Comparison of ENCODE assay signal across 9 cellular contexts in the genomic region with DNA sequence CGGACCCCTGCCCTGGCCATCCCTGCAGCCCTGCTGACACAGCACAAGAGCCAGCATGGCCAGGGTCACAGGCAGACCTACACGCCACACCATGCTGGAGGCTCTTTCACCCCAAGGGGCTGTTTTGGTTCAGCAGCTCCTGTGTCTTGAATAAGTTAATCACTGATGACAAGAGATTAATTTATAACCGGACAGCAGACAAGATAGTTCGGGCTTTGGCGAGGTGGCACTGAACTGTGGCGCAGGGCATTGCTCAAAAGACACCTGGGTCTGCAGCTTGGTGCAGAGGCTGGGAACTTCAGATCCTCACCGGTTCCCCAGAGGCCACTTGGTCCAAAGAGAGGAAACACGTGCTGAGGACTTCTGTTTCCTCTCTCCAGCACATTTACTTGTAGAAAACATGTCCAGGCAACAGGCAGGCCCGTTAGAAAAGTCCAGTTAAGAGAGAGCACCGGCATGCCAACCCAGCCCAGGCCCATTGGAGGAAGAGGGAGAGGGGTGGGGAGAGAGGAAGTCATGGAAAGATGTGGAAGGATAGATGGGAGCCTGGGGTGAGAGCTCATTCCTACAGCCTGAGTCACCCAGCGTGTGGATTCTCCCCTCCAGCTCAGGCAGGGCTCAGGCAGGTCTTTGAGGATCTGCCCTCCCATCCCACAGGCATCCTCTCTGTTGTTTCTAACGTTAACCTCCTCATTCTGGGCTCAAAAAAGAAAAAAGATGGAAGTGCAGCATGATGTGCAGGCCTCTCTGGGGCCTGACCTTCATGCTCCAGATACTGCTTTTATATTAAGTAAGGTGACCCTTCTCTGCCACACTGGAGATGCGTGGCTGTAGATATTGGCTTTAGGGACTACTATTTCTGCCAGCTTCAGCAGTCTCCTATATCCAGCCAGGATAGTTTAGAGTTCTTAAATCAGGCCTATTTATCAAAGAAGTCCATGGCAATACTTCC.
A peak's percentile ranks its signal among the peaks of the same experiment; 100 is the strongest.
DNase-seq lines count a peak whose midpoint lies in the region; ATAC-seq and TF ChIP-seq lines count a peak whose summit lies in the region.
"Had no signal": no experiment of that assay in that cellular context is flagged by ENCODE, and none has a peak within 500 bp of the region (broad histone marks: within the 10 kb centered on the region; RNA-seq: fewer than 3 reads in every experiment).

No MANE protein-coding gene starts in this region.

- BruUV-seq in MCF 10A (replicated peaks; lab: Mats Ljungman, UMichigan) = no TSS peak

- H3K27me3 Mint-ChIP-seq in MCF 10A (ENCODE audit: insufficient read depth, unreplicated experiment) (no peaks in the 10 kb centered on the region), type B pancreatic cell (peaks cover 3% of the 10 kb centered on the region)

- DNase-seq in MCF 10A (ENCODE audit: unreplicated experiment) (peak; percentile 73), breast epithelium (ENCODE audit: low spot score in 2 of 2) (no peak), fibroblast of peridontal ligament (ENCODE audit: extremely low read depth) (peak; percentile 53), type B pancreatic cell (ENCODE audit: extremely low spot score, unreplicated experiment) (no peak), GM10248 (ENCODE audit: extremely low spot score) (no peak)
- DNase-seq: midbrain had no signal

- H3K27me3 ChIP-seq in breast epithelium (no peaks in the 10 kb centered on the region), OCI-LY3 (ENCODE audit: low read depth, low read length) (no peaks in the 10 kb centered on the region)

- H3K4me1 ChIP-seq in breast epithelium (no peaks in the 10 kb centered on the region), OCI-LY3 (ENCODE audit: low read length) (peaks cover 70% of the 10 kb centered on the region)

- H3K4me3 Mint-ChIP-seq in MCF 10A (ENCODE audit: unreplicated experiment) (no peak overlapping the region), type B pancreatic cell (no peak overlapping the region)

- H2AFZ ChIP-seq in OCI-LY3 (ENCODE audit: low read depth, low read length) = peak overlapping the region; percentile 74; the same call in 1 of the 2 replicates

- no peak for TF ChIP-seq CTCF in MCF 10A (IDR thresholded peaks at IDR 0.05; ENCODE audit: unreplicated experiment)
- no peak for TF ChIP-seq CTCF in breast epithelium (IDR thresholded peaks at IDR 0.05)
- no peak for TF ChIP-seq CTCF in OCI-LY3 (IDR thresholded peaks at IDR 0.05; ENCODE audit: low read depth, low read length)
- TF ChIP-seq CTCF in type B pancreatic cell (conservative IDR thresholded peaks at IDR 0.05) = no peak
- TF ChIP-seq CTCF in GM10248 (IDR thresholded peaks at IDR 0.05; ENCODE audit: control extremely low read depth, extremely low read depth, low read depth, missing control alignments) = no peak

- POLR2A ChIA-PET in MCF 10A (lab: Yijun Ruan, JAX) (interaction anchor here (0.7 kb wide), 1 partner anchor 374 kb away, joined by 3 read pairs; no protein-coding TSS in a partner anchor), GM10248 (lab: Yijun Ruan, JAX) (no interaction called here)

- intact Hi-C loops in MCF 10A (cut with micrococcal nuclease) (no loop called here), breast epithelium (cut with DNase I; ENCODE audit: low total_unique reads) (no loop called here)

- H3K36me3 Mint-ChIP-seq in MCF 10A (ENCODE audit: insufficient read depth, unreplicated experiment) (no peaks in the 10 kb centered on the region), type B pancreatic cell (no peaks in the 10 kb centered on the region)

- peak overlapping the region; percentile 21 for H3K4me2 ChIP-seq in OCI-LY3 (ENCODE audit: low read length)

- H3K36me3 ChIP-seq in breast epithelium (no peaks in the 10 kb centered on the region), OCI-LY3 (replicated peaks; ENCODE audit: low read depth, low read length) (no peaks in the 10 kb centered on the region)

- H3K9me3 Mint-ChIP-seq in MCF 10A (ENCODE audit: unreplicated experiment) (no peaks in the 10 kb centered on the region), type B pancreatic cell (no peaks in the 10 kb centered on the region)

- no peak for TF ChIP-seq POLR2A in breast epithelium (IDR thresholded peaks at IDR 0.05)

- H3K27ac Mint-ChIP-seq in MCF 10A (ENCODE audit: low read depth, unreplicated experiment) = no peak overlapping the region
- peak overlapping the region; percentile 42 for H3K27ac Mint-ChIP-seq in type B pancreatic cell

- no peak overlapping the region for H3K9ac ChIP-seq in OCI-LY3 (ENCODE audit: low read length)

- H3K4me1 Mint-ChIP-seq in MCF 10A (ENCODE audit: insufficient read depth, unreplicated experiment) = peaks cover 28% of the 10 kb centered on the region
- peaks cover 16% of the 10 kb centered on the region for H3K4me1 Mint-ChIP-seq in type B pancreatic cell (ENCODE audit: unreplicated experiment)

- H3K9me3 ChIP-seq in breast epithelium (no peaks in the 10 kb centered on the region), OCI-LY3 (ENCODE audit: insufficient read depth, low read length) (no peaks in the 10 kb centered on the region)

- CTCF ChIA-PET in MCF 10A (lab: Yijun Ruan, JAX) (no interaction called here), GM10248 (lab: Yijun Ruan, JAX) (interaction anchor here (0.9 to 2.7 kb wide), 3 partner anchors 8 to 19 kb away, joined by 3 to 22 read pairs (median 5); no protein-coding TSS in a partner anchor)

- no peaks in the 10 kb centered on the region for H3K79me2 ChIP-seq in OCI-LY3 (ENCODE audit: low read length)

- ATAC-seq in HG03159 (IDR thresholded peaks at IDR 0.05; ENCODE audit: unreplicated experiment) (no peak), HG03095 (IDR thresholded peaks at IDR 0.05; ENCODE audit: unreplicated experiment) (no peak)

- H3K27ac ChIP-seq in breast epithelium = no peak overlapping the region
- H3K27ac ChIP-seq in OCI-LY3 (ENCODE audit: low read length) = no peak overlapping the region

- no peak overlapping the region for H3K4me3 ChIP-seq in breast epithelium
- H3K4me3 ChIP-seq in OCI-LY3 (ENCODE audit: low read length) = no peak overlapping the region

- no peaks in the 10 kb centered on the region for H4K20me1 ChIP-seq in OCI-LY3 (ENCODE audit: insufficient read depth, low read length)

Comparison
In these comparisons a context has a peak if more than half of its experiments do, and no peak if none do; other contexts are left out.
1. DNase-seq: peak in MCF 10A (single experiment) and fibroblast of peridontal ligament (single experiment); none in breast epithelium (0 of 2), type B pancreatic cell (single experiment) and GM10248 (single experiment).